ENCODE assay signal across 16 cellular contexts in the genomic region with DNA sequence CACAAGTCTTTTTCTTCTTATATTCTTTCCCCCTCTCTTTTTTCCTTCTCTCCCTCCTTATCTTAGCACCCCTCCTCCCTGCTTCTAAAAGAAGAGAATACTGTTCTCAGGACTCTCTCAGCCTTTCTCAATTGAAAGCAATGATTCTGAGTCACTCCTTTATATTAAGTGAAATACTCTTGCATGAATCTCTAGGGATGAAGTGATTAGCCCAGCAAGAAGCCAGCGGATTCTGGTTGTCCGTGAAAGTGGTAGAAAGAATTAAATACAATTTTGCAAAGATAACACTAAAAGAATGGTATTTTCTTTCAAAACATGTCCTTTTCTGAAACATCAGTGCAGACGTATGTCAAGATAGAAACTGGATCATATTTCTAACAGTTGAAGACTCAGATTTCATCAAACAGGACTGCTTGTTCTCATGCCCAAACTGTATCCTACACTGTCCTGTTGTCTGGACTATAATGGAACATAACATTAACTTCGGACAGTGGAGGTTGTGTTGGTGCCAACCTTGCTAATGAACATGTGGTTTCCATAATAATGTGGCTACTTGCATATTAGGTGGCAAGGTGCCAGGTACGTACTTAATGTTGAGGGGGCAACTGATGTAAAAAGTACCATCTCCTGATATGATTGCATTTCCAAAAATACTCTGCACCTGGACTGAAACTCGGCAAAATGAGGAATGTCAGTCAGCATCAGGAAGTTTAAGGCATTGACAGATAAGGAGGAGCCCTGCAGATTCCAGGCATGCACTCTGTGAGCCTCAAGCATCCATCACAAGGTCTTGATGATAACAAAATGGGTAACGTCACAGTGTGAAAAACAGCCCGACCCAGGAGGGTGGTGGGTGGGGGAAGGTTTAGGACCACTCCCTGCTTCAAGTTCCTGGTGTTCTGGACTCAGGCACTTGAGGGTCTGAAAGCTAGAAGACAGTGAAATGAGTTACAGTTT.
DNase-seq lines count a peak whose midpoint lies in the region; ATAC-seq and TF ChIP-seq lines count a peak whose summit lies in the region.
"Had no signal": no experiment of that assay in that cellular context is flagged by ENCODE, and none has a peak within 500 bp of the region (broad histone marks: within the 10 kb centered on the region; RNA-seq: fewer than 3 reads in every experiment).

No MANE protein-coding gene starts in this region.

- no peak overlapping the region for H3K18ac ChIP-seq in mesendoderm (ENCODE audit: low read length)

- H2AK5ac ChIP-seq in mesendoderm (ENCODE audit: low read length), result no peak overlapping the region

- no peak overlapping the region for H2BK5ac ChIP-seq in mesendoderm (ENCODE audit: low read length)

- H3K56ac ChIP-seq in mesendoderm (ENCODE audit: low read length), result no peak overlapping the region

- peaks cover 5% of the 10 kb centered on the region for H3K9me3 Mint-ChIP-seq in chondrocyte (ENCODE audit: low read depth)
- H3K9me3 Mint-ChIP-seq: activated T-helper 2 cell treated with anti-CD3 and anti-CD28 coated beads, Interferon-gamma antibody, Interleukin-2, Interleukin-4, amounts not matched to agents 10 μg/mL and 5 μg/mL and 100 μg/mL, durations not matched to agents 14 hours and 24 hours and 36 hours had no signal

- H3K9ac ChIP-seq in mesendoderm (ENCODE audit: low read length), result no peak overlapping the region

- H3K36me3 Mint-ChIP-seq in chondrocyte (ENCODE audit: low read depth), result no peaks in the 10 kb centered on the region

- H3K27ac ChIP-seq in ACC112 (ENCODE audit: low read depth, low read length) (peak overlapping the region; percentile 35; the same call in 1 of the 2 replicates), mesendoderm (ENCODE audit: low read depth, low read length) (no peak overlapping the region)
- H3K27ac ChIP-seq: upper lobe of right lung had no signal

- no peak overlapping the region for H2BK15ac ChIP-seq in mesendoderm (replicated peaks; ENCODE audit: low read depth)

- H3K27me3 Mint-ChIP-seq in chondrocyte (ENCODE audit: low read depth), result no peaks in the 10 kb centered on the region
- H3K27me3 Mint-ChIP-seq: T-helper 17 cell had no signal

- WGBS in mesendoderm (ENCODE audit: extremely low coverage, insufficient coverage, low lambda C conversion rate), result no CpG with 5 or more reads among the region's 8 CpGs

- no peak overlapping the region for H3K4ac ChIP-seq in mesendoderm (ENCODE audit: low read depth, low read length)

- H3K79me2 ChIP-seq in ACC112 (ENCODE audit: control insufficient read depth, insufficient read depth, low read length, unreplicated experiment), result no peaks in the 10 kb centered on the region
- no peaks in the 10 kb centered on the region for H3K79me2 ChIP-seq in mesendoderm (ENCODE audit: control insufficient read depth, insufficient read depth, low read length)

- peak overlapping the region; percentile 90 for H3K27ac Mint-ChIP-seq in chondrocyte (ENCODE audit: unreplicated experiment)
- H3K27ac Mint-ChIP-seq: activated T-helper 2 cell treated with anti-CD3 and anti-CD28 coated beads, Interferon-gamma antibody, Interleukin-2, Interleukin-4, amounts not matched to agents 10 μg/mL and 5 μg/mL and 100 μg/mL, durations not matched to agents 14 hours and 24 hours and 36 hours; T-helper 17 cell had no signal

- peak overlapping the region; percentile 72 for H2AFZ ChIP-seq in ACC112 (ENCODE audit: low read length, unreplicated experiment)

- DNase-seq in NCI-H2171 (lab: John Stamatoyannopoulos, UW), result peak; percentile 12
- DNase-seq in chondrocyte (ENCODE audit: low spot score), result no peak
- peak; percentile 87 for DNase-seq in mesendoderm
- no peak for DNase-seq in T1000 (lab: John Stamatoyannopoulos, UW)
- no peak for DNase-seq in germinal center (ENCODE audit: low spot score)
- no peak for DNase-seq in activated CD4-positive, CD25-positive, alpha-beta regulatory T cell (lab: John Stamatoyannopoulos, UW)
- DNase-seq: activated CD4-positive, alpha-beta T cell treated with anti-CD3 and anti-CD28 coated beads for 48 hours; DMS153; MG63; NCI-H345; stimulated activated CD4-positive, alpha-beta T cell treated with anti-CD3 and anti-CD28 coated beads, Interleukin-1b, Interleukin-23, amount 100 ng/mL, for 48 hours; T-helper 17 cell; upper lobe of right lung had no signal

- H3K4me3 Mint-ChIP-seq in chondrocyte (ENCODE audit: unreplicated experiment), result peak overlapping the region; percentile 24
- H3K4me3 Mint-ChIP-seq: T-helper 17 cell had no signal

- no peak overlapping the region for H3K23ac ChIP-seq in mesendoderm (ENCODE audit: low read length)

- H3K36me3 ChIP-seq in ACC112 (ENCODE audit: insufficient read depth, low read length) (no peaks in the 10 kb centered on the region), mesendoderm (ENCODE audit: control insufficient read depth, insufficient read depth, low read length) (no peaks in the 10 kb centered on the region)
- H3K36me3 ChIP-seq: MG63, upper lobe of right lung had no signal

- peaks cover 13% of the 10 kb centered on the region for H3K4me1 ChIP-seq in ACC112 (ENCODE audit: control insufficient read depth, insufficient read depth, low read length, unreplicated experiment)
- peaks cover 2% of the 10 kb centered on the region for H3K4me1 ChIP-seq in mesendoderm (ENCODE audit: control insufficient read depth, low read depth, low read length)
- H3K4me1 ChIP-seq: upper lobe of right lung had no signal

- ATAC-seq in esophagus mucosa, result no peak
- ATAC-seq: T-helper 17 cell, upper lobe of right lung had no signal

- H3K4me3 ChIP-seq in ACC112 (ENCODE audit: low read depth, low read length) (peak overlapping the region; percentile 67), mesendoderm (ENCODE audit: low read length) (no peak overlapping the region)
- H3K4me3 ChIP-seq: MG63, upper lobe of right lung had no signal

- H3K27me3 ChIP-seq in ACC112 (ENCODE audit: insufficient read depth, low read length) (no peaks in the 10 kb centered on the region), mesendoderm (ENCODE audit: insufficient read depth, low read length, poor library complexity) (no peaks in the 10 kb centered on the region)
- H3K27me3 ChIP-seq: MG63, upper lobe of right lung had no signal

- H3K79me1 ChIP-seq in mesendoderm (ENCODE audit: low read length), result no peaks in the 10 kb centered on the region

- H3K4me1 Mint-ChIP-seq in chondrocyte (ENCODE audit: low read depth), result peaks cover 40% of the 10 kb centered on the region

- TF ChIP-seq CTCF in chondrocyte (IDR thresholded peaks at IDR 0.05), result no peak

- H3K4me2 ChIP-seq in mesendoderm (ENCODE audit: low read length), result no peak overlapping the region

- no peak overlapping the region for H4K8ac ChIP-seq in mesendoderm (ENCODE audit: low read depth, low read length)

- no peak overlapping the region for H2BK120ac ChIP-seq in mesendoderm (ENCODE audit: low read depth, low read length)

- H4K5ac ChIP-seq in mesendoderm (ENCODE audit: low read length), result no peak overlapping the region

Comparison
In these comparisons a context has a peak if more than half of its experiments do, and no peak if none do; other contexts are left out.
1. DNase-seq: peak in NCI-H2171 (single experiment) and mesendoderm (single experiment); none in chondrocyte (single experiment), T1000 (single experiment), germinal center (single experiment) and activated CD4-positive, CD25-positive, alpha-beta regulatory T cell (0 of 4).